ENCODE assay signal across 12 cellular contexts in genomic region chr3:122774564-122774963, GRCh38. TPM values are rescaled to one million over a fixed set of nuclear protein-coding genes. Genes with fewer than 3 reads are reported as not detected.
A peak's percentile ranks its signal among the peaks of the same experiment; 100 is the strongest.
DNase-seq lines count a peak whose midpoint lies in the region; ATAC-seq and TF ChIP-seq lines count a peak whose summit lies in the region.
"Had no signal": no experiment of that assay in that cellular context is flagged by ENCODE, and none has a peak within 500 bp of the region (broad histone marks: within the 10 kb centered on the region; RNA-seq: fewer than 3 reads in every experiment).

No MANE protein-coding gene starts in this region.

- no peak overlapping the region for H4K91ac ChIP-seq in neuronal stem cell (ENCODE audit: low read depth, low read length, poor library complexity)

- ATAC-seq in GM21529 (IDR thresholded peaks at IDR 0.05; ENCODE audit: unreplicated experiment) (peak; percentile 20), right cardiac atrium (no peak), HG03039 (IDR thresholded peaks at IDR 0.05; ENCODE audit: unreplicated experiment) (no peak)

- H2BK5ac ChIP-seq in neuronal stem cell (ENCODE audit: low read length), result no peak overlapping the region

- intact Hi-C loops in right cardiac atrium (cut with DNase I), result no loop called here

- DNase-seq in ACHN (peak; percentile 27), SK-MEL-5 (ENCODE audit: low read depth, low spot score) (peak; percentile 53), hepatocyte (ENCODE audit: low spot score) (no peak), right cardiac atrium (no peak), neuronal stem cell (ENCODE audit: low spot score) (no peak), NCI-H1930 (lab: John Stamatoyannopoulos, UW) (no peak)
- DNase-seq: BE2C, heart left ventricle, NCI-H1048 had no signal

- H2AFZ ChIP-seq in hepatocyte, result no peak overlapping the region
- H2AFZ ChIP-seq in neuronal stem cell (ENCODE audit: low read length), result no peak overlapping the region

- H3K4me2 ChIP-seq in hepatocyte (no peak overlapping the region), neuronal stem cell (ENCODE audit: insufficient read depth, low read length, poor library complexity, severe bottlenecking) (no peak overlapping the region)

- H3K27me3 ChIP-seq in hepatocyte, result no peaks in the 10 kb centered on the region
- no peaks in the 10 kb centered on the region for H3K27me3 ChIP-seq in right cardiac atrium (ENCODE audit: control insufficient read depth, insufficient read depth)
- no peaks in the 10 kb centered on the region for H3K27me3 ChIP-seq in neuronal stem cell (ENCODE audit: control insufficient read depth in 3 of 3, insufficient read depth in 3 of 3, low read depth in 1 of 3, low read length in 3 of 3)
- H3K27me3 ChIP-seq: BE2C, heart left ventricle had no signal

- no peak overlapping the region for H2BK120ac ChIP-seq in neuronal stem cell (ENCODE audit: low read depth, low read length)

- in situ Hi-C loops in ACHN (cut with HindIII; ENCODE audit: low pct_ligation_motif_present, low pct_unique_long_range_greater_than_20kb, low sequenced_read_pairs), result no loop called here
- in situ Hi-C loops in SK-MEL-5 (cut with HindIII; ENCODE audit: low pct_unique_long_range_greater_than_20kb, low sequenced_read_pairs), result no loop called here

- no peaks in the 10 kb centered on the region for H3K9me2 ChIP-seq in hepatocyte (replicated peaks; ENCODE audit: insufficient read depth)

- no peak overlapping the region for H4K8ac ChIP-seq in neuronal stem cell (ENCODE audit: low read depth, low read length)

- H3K14ac ChIP-seq in neuronal stem cell (ENCODE audit: low read length), result no peak overlapping the region

- H2AK5ac ChIP-seq in neuronal stem cell (ENCODE audit: low read depth, low read length), result no peak overlapping the region

- no peak overlapping the region for H3K23ac ChIP-seq in neuronal stem cell (ENCODE audit: low read depth, low read length, poor library complexity)

- H3K4me3 ChIP-seq in hepatocyte (no peak overlapping the region), right cardiac atrium (ENCODE audit: low read length) (no peak overlapping the region), neuronal stem cell (ENCODE audit: low read length in 2 of 2) (no peak overlapping the region)
- H3K4me3 ChIP-seq: heart left ventricle, skin epidermis had no signal

- 99% methylated on average over 3 of the region's 3 CpGs for WGBS in hepatocyte (ENCODE audit: low lambda C conversion rate, missing lambda C conversion rate)
- WGBS in right cardiac atrium, result 91% methylated on average over 3 of the region's 3 CpGs
- WGBS in neuronal stem cell (ENCODE audit: extremely low coverage in 2 of 2, insufficient read length in 2 of 2, insufficient replicate concordance in 1 of 2), 2 donors, result no CpG with 5 or more reads among the region's 3 CpGs

- H3K4ac ChIP-seq in neuronal stem cell (ENCODE audit: low read length), result no peak overlapping the region

- H2BK15ac ChIP-seq in neuronal stem cell (ENCODE audit: low read length), result no peak overlapping the region

- TF ChIP-seq CTCF in hepatocyte (IDR thresholded peaks at IDR 0.05; ENCODE audit: poor library complexity), result no peak

- H3K27ac ChIP-seq in hepatocyte (peak overlapping the region; percentile 65), right cardiac atrium (ENCODE audit: low read length) (no peak overlapping the region), neuronal stem cell (replicated peaks; ENCODE audit: low read length) (no peak overlapping the region)

- H3K36me3 ChIP-seq in hepatocyte (replicated peaks; ENCODE audit: insufficient read depth, low read depth) (no peaks in the 10 kb centered on the region), neuronal stem cell (replicated peaks in 1 of 2; ENCODE audit: control insufficient read depth in 2 of 2, insufficient read depth in 2 of 2, low read length in 2 of 2) (peaks cover 4 to 8% of the 10 kb centered on the region in 2 donors)

- H3K79me1 ChIP-seq in neuronal stem cell (ENCODE audit: low read depth, low read length), result no peaks in the 10 kb centered on the region

- H3K18ac ChIP-seq in neuronal stem cell (ENCODE audit: low read length), result no peak overlapping the region

- H3K9ac ChIP-seq in neuronal stem cell (ENCODE audit: low read depth, low read length, poor library complexity), result no peak overlapping the region

- no peaks in the 10 kb centered on the region for H3K4me1 ChIP-seq in hepatocyte (ENCODE audit: insufficient read depth)
- H3K4me1 ChIP-seq in right cardiac atrium (ENCODE audit: control insufficient read depth, insufficient read depth, low read length), result no peaks in the 10 kb centered on the region
- H3K4me1 ChIP-seq in neuronal stem cell (ENCODE audit: control insufficient read depth in 2 of 2, insufficient read depth in 1 of 2, low read depth in 1 of 2, low read length in 2 of 2), result peaks cover 0 to 2% of the 10 kb centered on the region in 2 donors
- H3K4me1 ChIP-seq: BE2C had no signal

- no peaks in the 10 kb centered on the region for H4K20me1 ChIP-seq in hepatocyte (ENCODE audit: insufficient read depth, poor library complexity, severe bottlenecking)

- H3K9me3 ChIP-seq in hepatocyte (ENCODE audit: low read depth), result no peaks in the 10 kb centered on the region
- no peaks in the 10 kb centered on the region for H3K9me3 ChIP-seq in right cardiac atrium (ENCODE audit: control insufficient read depth, low read length)
- no peaks in the 10 kb centered on the region for H3K9me3 ChIP-seq in neuronal stem cell (replicated peaks in 1 of 2; ENCODE audit: control insufficient read depth in 2 of 2, insufficient read depth in 1 of 2, low read depth in 1 of 2, low read length in 2 of 2)
- H3K9me3 ChIP-seq: BE2C, heart left ventricle had no signal

- H3K79me2 ChIP-seq in hepatocyte, result no peaks in the 10 kb centered on the region

- no peak overlapping the region for H2BK12ac ChIP-seq in neuronal stem cell (ENCODE audit: low read length)

RNA-seq across cellular contexts. Expression of gene HSPBAP1, which starts 19.1 kb away (rescaled TPM):
- 21.1 and 25.5 TPM in 2 replicates for total RNA-seq in SK-MEL-5 (2014; rRNA removed; shearing (Covaris generic))
- 10.1 and 12.2 TPM in 2 replicates for polyA plus RNA-seq in SK-MEL-5 (2015; cell fraction: cytosol; rRNA removed)
- 69.1 and 73.0 TPM in 2 replicates for polyA plus RNA-seq in SK-MEL-5 (2015; cell fraction: nucleus; rRNA removed)
- total RNA-seq in hepatocyte, result 7.9 and 11.0 TPM in 2 replicates
- 6.2 and 9.3 TPM in 2 replicates for polyA plus RNA-seq in hepatocyte
- 1 to 10 TPM; 5.7 to 8.3 (median 6.9) TPM for total RNA-seq in right cardiac atrium
- polyA plus RNA-seq in right cardiac atrium, result 5.6 TPM
- polyA plus RNA-seq in neuronal stem cell (2013, experiment 1 of 2), result 6.5 TPM
- 7.0 TPM for polyA plus RNA-seq in neuronal stem cell (2013, experiment 2 of 2)

RNA-seq across cellular contexts. Expression of gene SLC49A4, which starts 20.3 kb away (rescaled TPM):
- total RNA-seq in SK-MEL-5 (2014; rRNA removed; shearing (Covaris generic)), result 40.2 and 42.1 TPM in 2 replicates
- polyA plus RNA-seq in SK-MEL-5 (2015; cell fraction: cytosol; rRNA removed), result 31.3 and 33.4 TPM in 2 replicates
- 6.7 and 16.2 TPM in 2 replicates for polyA plus RNA-seq in SK-MEL-5 (2015; cell fraction: nucleus; rRNA removed)
- total RNA-seq in hepatocyte (59.2 and 61.2 TPM in 2 replicates), right cardiac atrium (10 to 100 TPM; 19.9 to 26.8 (median 20.8) TPM)
- polyA plus RNA-seq in hepatocyte (30.9 and 39.1 TPM in 2 replicates), right cardiac atrium (13.4 TPM)
- polyA plus RNA-seq in neuronal stem cell (2013, experiment 1 of 2), result 7.2 TPM
- polyA plus RNA-seq in neuronal stem cell (2013, experiment 2 of 2), result 7.6 TPM

Comparison
In these comparisons a context has a peak if more than half of its experiments do, and no peak if none do; other contexts are left out.
1. DNase-seq: peak in ACHN (single experiment) and SK-MEL-5 (single experiment); none in hepatocyte (single experiment), right cardiac atrium (0 of 3), neuronal stem cell (single experiment) and NCI-H1930 (0 of 2).